Comparison of ENCODE assay signal across 22 cellular contexts in the genomic region with DNA sequence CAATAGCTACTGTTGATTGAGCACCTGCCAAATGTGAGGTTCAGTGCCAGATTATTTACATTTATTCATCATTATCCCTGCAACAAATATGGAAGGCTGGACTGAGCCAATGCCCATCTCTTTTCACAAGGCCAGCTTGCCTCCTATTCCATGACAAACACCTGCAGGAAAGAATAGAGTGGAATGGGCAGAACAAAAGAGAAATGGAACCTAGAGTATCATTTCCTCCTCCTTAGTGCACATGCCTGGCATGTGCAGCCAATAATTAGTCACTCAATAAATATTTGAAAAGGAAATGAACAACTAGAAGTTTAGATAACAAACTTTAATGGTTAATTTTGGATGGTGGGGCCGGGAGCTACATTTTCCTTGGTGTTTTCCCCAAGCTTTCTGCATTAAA.
DNase-seq lines count a peak whose midpoint lies in the region; FAIRE-seq and TF ChIP-seq lines count a peak whose summit lies in the region.
"Had no signal": no experiment of that assay in that cellular context is flagged by ENCODE, and none has a peak within 500 bp of the region (broad histone marks: within the 10 kb centered on the region; RNA-seq: fewer than 3 reads in every experiment).

No MANE protein-coding gene starts in this region.

- H3K79me2 ChIP-seq in endothelial cell of umbilical vein (ENCODE audit: control insufficient read depth, insufficient read depth, low read length): no peaks in the 10 kb centered on the region

- H3K27me3 ChIP-seq in endothelial cell of umbilical vein (ENCODE audit: control insufficient read depth in 2 of 2, insufficient read depth in 2 of 2, low read length in 2 of 2) (no peaks in the 10 kb centered on the region), tibial artery (no peaks in the 10 kb centered on the region)

- H3K36me3 ChIP-seq in endothelial cell of umbilical vein (ENCODE audit: control insufficient read depth in 2 of 2, extremely low read depth in 1 of 2, insufficient read depth in 2 of 2, low read length in 2 of 2): no peaks in the 10 kb centered on the region
- H3K36me3 ChIP-seq in tibial artery: no peaks in the 10 kb centered on the region
- H3K36me3 ChIP-seq: HAP-1 had no signal

- H3K4me2 ChIP-seq in endothelial cell of umbilical vein (ENCODE audit: insufficient read depth, low read length): peak overlapping the region; percentile 58
- H3K4me2 ChIP-seq: SK-N-SH had no signal

- peak; percentile 86 for FAIRE-seq in endothelial cell of umbilical vein (lab: Jason Lieb, UNC)
- FAIRE-seq: GM12878, RCC 7860 had no signal

- intact Hi-C loops in endothelial cell of umbilical vein (cut with micrococcal nuclease) (loop anchor here (1.0 to 5.0 kb wide), 5 partner anchors 9 to 216 kb away; no protein-coding TSS in a partner anchor), tibial artery (cut with DNase I; ENCODE audit: low total_unique reads) (no loop called here)

- dilution Hi-C loops in endothelial cell of umbilical vein (cut with MboI; ENCODE audit: extremely low pct_ligation_motif_present, low sequenced_read_pairs): no loop called here

- H3K4me3 ChIP-seq in endothelial cell of umbilical vein (replicated peaks in 1 of 3; ENCODE audit: insufficient read depth in 1 of 3, low read depth in 1 of 3, low read length in 3 of 3) (no peak overlapping the region), tibial artery (no peak overlapping the region)
- H3K4me3 ChIP-seq: GM12878, HAP-1 had no signal

- peak overlapping the region; percentile 47 for H3K27ac ChIP-seq in 22Rv1
- peak overlapping the region; percentile 87 for H3K27ac ChIP-seq in endothelial cell of umbilical vein (ENCODE audit: insufficient read depth, low read depth, low read length)
- no peak overlapping the region for H3K27ac ChIP-seq in tibial artery

- DNase-seq in DMS53 treated with DMSO at 0.1 percent for 48 hours (lab: John Stamatoyannopoulos, UW; ENCODE audit: unreplicated experiment): peak; percentile 3
- DNase-seq in NCI-H2196 treated with DMSO at 0.1 percent for 48 hours (lab: John Stamatoyannopoulos, UW; ENCODE audit: unreplicated experiment): peak; percentile 35
- peak; percentile 78 for DNase-seq in endothelial cell of umbilical vein (ENCODE audit: low read depth, low spot score)
- DNase-seq in tibial artery: no peak
- DNase-seq in NCI-H187 treated with DMSO at 0.1 percent for 48 hours (lab: John Stamatoyannopoulos, UW): no peak
- DNase-seq in NCI-H510A (lab: John Stamatoyannopoulos, UW): no peak
- DNase-seq: C1 segment of cervical spinal cord, COR-L47, DMS79 treated with DMSO at 0.1 percent for 48 hours, GDM1, Kasumi-1, MM.1S, NCI-H1417 treated with DMSO at 0.1 percent for 48 hours, NCI-H2081 treated with DMSO at 0.1 percent for 48 hours, NCI-H82, SHP77, SK-N-SH, T-cell had no signal

- BruUV-seq in endothelial cell of umbilical vein (replicated peaks; lab: Mats Ljungman, UMichigan): no TSS peak

- no peak for TF ChIP-seq POLR2A in endothelial cell of umbilical vein (IDR thresholded peaks at IDR 0.05; ENCODE audit: low read depth, low read length)

- H3K9ac ChIP-seq in endothelial cell of umbilical vein (replicated peaks; ENCODE audit: extremely low read depth, insufficient read depth, low read length): no peak overlapping the region
- H3K9ac ChIP-seq: SK-N-SH had no signal

- CTCF ChIA-PET in endothelial cell of umbilical vein (lab: Charles Lee): interaction anchor here (0.7 to 2.6 kb wide), 10 partner anchors 10 to 243 kb away, joined by 3 to 25 read pairs (median 6); a partner anchor contains a TSS

- H2AFZ ChIP-seq in endothelial cell of umbilical vein (ENCODE audit: low read depth, low read length): no peak overlapping the region

- H3K4me1 ChIP-seq in endothelial cell of umbilical vein (ENCODE audit: control insufficient read depth, extremely low read depth, insufficient read depth, low read length): peaks cover 53% of the 10 kb centered on the region
- H3K4me1 ChIP-seq in tibial artery: no peaks in the 10 kb centered on the region
- H3K4me1 ChIP-seq: HAP-1 had no signal

- no peaks in the 10 kb centered on the region for H3K9me1 ChIP-seq in endothelial cell of umbilical vein (replicated peaks; ENCODE audit: control insufficient read depth, extremely low read depth, insufficient read depth, low read length)

- no peaks in the 10 kb centered on the region for H3K9me3 ChIP-seq in endothelial cell of umbilical vein (replicated peaks; ENCODE audit: control insufficient read depth, insufficient read depth, low read length)
- H3K9me3 ChIP-seq in tibial artery: no peaks in the 10 kb centered on the region
- H3K9me3 ChIP-seq: HAP-1, SK-N-SH had no signal

- POLR2A ChIA-PET in endothelial cell of umbilical vein (lab: Charles Lee): interaction anchor here (0.7 to 1.4 kb wide), 2 partner anchors 9 to 109 kb away, joined by 3 to 8 read pairs; no protein-coding TSS in a partner anchor

- H4K20me1 ChIP-seq in endothelial cell of umbilical vein (replicated peaks; ENCODE audit: control insufficient read depth, extremely low read depth, insufficient read depth, low read length): no peaks in the 10 kb centered on the region

- TF ChIP-seq CTCF in 22Rv1 (IDR thresholded peaks at IDR 0.05): no peak
- TF ChIP-seq CTCF in endothelial cell of umbilical vein (IDR thresholded peaks at IDR 0.05; ENCODE audit: extremely low read depth in 1 of 2, insufficient read depth in 1 of 2, low read depth in 1 of 2, low read length in 2 of 2): no peak
- no peak for TF ChIP-seq CTCF in tibial artery (IDR thresholded peaks at IDR 0.05)

TF ChIP-seq in endothelial cell of umbilical vein, 7 proteins besides CTCF, POLR2A, EP300 and RAD21:
- TF ChIP-seq GATA2 (IDR thresholded peaks at IDR 0.05; ENCODE audit: insufficient read depth, insufficient read length, low read depth, low read length) (peak; percentile 63), EZH2 (IDR thresholded peaks at IDR 0.05; ENCODE audit: borderline replicate concordance, low read depth, low read length, severe bottlenecking) (no peak), FOS (IDR thresholded peaks at IDR 0.05; ENCODE audit: borderline replicate concordance, insufficient read depth, low read length) (peak; percentile 86), JUN (IDR thresholded peaks at IDR 0.05; ENCODE audit: borderline replicate concordance, insufficient read depth, insufficient read length, low read depth) (peak; percentile 87), MYC (IDR thresholded peaks at IDR 0.05; ENCODE audit: low read depth, low read length) (no peak), POLR2AphosphoS5 (IDR thresholded peaks at IDR 0.05; ENCODE audit: insufficient read depth, low read depth, low read length) (peak; percentile 54)
- TF ChIP-seq, protein P1, sequence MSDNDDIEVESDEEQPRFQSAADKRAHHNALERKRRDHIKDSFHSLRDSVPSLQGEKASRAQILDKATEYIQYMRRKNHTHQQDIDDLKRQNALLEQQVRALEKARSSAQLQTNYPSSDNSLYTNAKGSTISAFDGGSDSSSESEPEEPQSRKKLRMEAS (IDR thresholded peaks at IDR 0.05; ENCODE audit: insufficient read depth, insufficient read length): no peak

Comparison
In these comparisons a context has a peak if more than half of its experiments do, and no peak if none do; other contexts are left out.
1. H3K27ac ChIP-seq: peak in 22Rv1 (single experiment) and endothelial cell of umbilical vein (single experiment); none in tibial artery (0 of 2).
2. DNase-seq: peak in DMS53 treated with DMSO at 0.1 percent for 48 hours (single experiment), NCI-H2196 treated with DMSO at 0.1 percent for 48 hours (single experiment) and endothelial cell of umbilical vein (single experiment); none in tibial artery (0 of 2), NCI-H187 treated with DMSO at 0.1 percent for 48 hours (single experiment) and NCI-H510A (single experiment).